Comparison of ENCODE assay signal across 10 cellular contexts in the genomic region with DNA sequence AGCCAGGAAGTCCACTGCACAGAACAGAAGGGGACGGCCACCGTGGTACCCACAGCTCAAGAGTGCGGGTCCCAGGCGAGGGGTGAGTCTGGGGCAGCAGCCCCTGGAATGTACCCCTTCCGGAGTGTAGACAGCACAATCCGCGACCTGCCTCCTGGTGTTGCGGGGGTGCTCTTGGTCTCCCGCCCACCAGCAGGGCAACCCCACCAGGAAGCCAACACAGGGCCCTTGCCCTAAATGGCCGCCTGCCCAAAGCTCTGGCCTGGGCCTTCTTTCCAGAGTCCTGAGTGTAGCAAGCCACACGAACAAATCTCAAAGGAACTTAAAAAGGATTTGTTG. TPM values are rescaled to one million over a fixed set of nuclear protein-coding genes. Genes with fewer than 3 reads are reported as not detected.
DNase-seq lines count a peak whose midpoint lies in the region; ATAC-seq and TF ChIP-seq lines count a peak whose summit lies in the region.
"Had no signal": no experiment of that assay in that cellular context is flagged by ENCODE, and none has a peak within 500 bp of the region (broad histone marks: within the 10 kb centered on the region; RNA-seq: fewer than 3 reads in every experiment).

No MANE protein-coding gene starts in this region.

- no peak overlapping the region for H4K8ac ChIP-seq in H9 (replicated peaks; ENCODE audit: insufficient read length, low read depth, low read length)

- no peak overlapping the region for H3K4me3 ChIP-seq in right cardiac atrium (ENCODE audit: low read length)

- no peak overlapping the region for H2BK15ac ChIP-seq in H9 (ENCODE audit: low read depth, low read length)

- no peak overlapping the region for H2BK120ac ChIP-seq in H9 (ENCODE audit: low read depth, low read length, poor library complexity, severe bottlenecking)

- WGBS in H9 (ENCODE audit: extremely low coverage, insufficient read length, low lambda C conversion rate), result no CpG with 5 or more reads among the region's 11 CpGs
- WGBS in right cardiac atrium, result 83% methylated on average over 11 of the region's 11 CpGs

- H3K4me1 Mint-ChIP-seq in H9, result peaks cover 10 to 14% of the 10 kb centered on the region in 2 experiments
- peaks cover 20% of the 10 kb centered on the region for H3K4me1 Mint-ChIP-seq in activated CD8-positive, alpha-beta T cell treated with anti-CD3 and anti-CD28 coated beads for 36 hours (ENCODE audit: low read depth)
- H3K4me1 Mint-ChIP-seq in stimulated activated memory B cell treated with anti-CD40 and anti-IgM and Interleukin-4, amounts not matched to agents 10 μg/mL and 1 μg/mL and 100 μg/mL, for 72 hours, result peaks cover 30% of the 10 kb centered on the region

- intact Hi-C loops in activated CD8-positive, alpha-beta T cell treated with anti-CD3 and anti-CD28 coated beads for 36 hours (cut with micrococcal nuclease), result no loop called here
- intact Hi-C loops in right cardiac atrium (cut with DNase I), result no loop called here

- no peak overlapping the region for H2BK5ac ChIP-seq in H9 (ENCODE audit: insufficient read length, low read length)

- no peaks in the 10 kb centered on the region for H4K20me1 ChIP-seq in H9 (ENCODE audit: control insufficient read depth, insufficient read depth, insufficient read length)

- no peak overlapping the region; the same call in 1 of the 2 replicates for H3K14ac ChIP-seq in H9 (ENCODE audit: insufficient read depth, low read length)

- peaks cover 6% of the 10 kb centered on the region; the same call in 1 of the 2 replicates for H3K79me2 ChIP-seq in H9 (ENCODE audit: insufficient read depth, low read length)

- H2BK12ac ChIP-seq in H9 (ENCODE audit: insufficient read length, low read depth, low read length), result no peak overlapping the region

- no peaks in the 10 kb centered on the region for H3K27me3 ChIP-seq in H9 (ENCODE audit: insufficient read depth, low read length)
- H3K27me3 ChIP-seq in right cardiac atrium (ENCODE audit: control insufficient read depth, insufficient read depth), result no peaks in the 10 kb centered on the region
- H3K27me3 ChIP-seq: adrenal gland, gastrocnemius medialis had no signal

- H2AK5ac ChIP-seq in H9 (ENCODE audit: insufficient read length, low read length), result no peak overlapping the region

- H3K23me2 ChIP-seq in H9 (ENCODE audit: insufficient read length, low read depth, low read length, poor library complexity, severe bottlenecking), result peaks cover 5% of the 10 kb centered on the region

- H3K27ac ChIP-seq in H9 (ENCODE audit: insufficient read length, low read depth, low read length) (no peak overlapping the region), right cardiac atrium (ENCODE audit: low read length) (no peak overlapping the region)

- no peak overlapping the region for H4K91ac ChIP-seq in H9 (ENCODE audit: insufficient read length, low read depth, low read length)

- no peak overlapping the region for H3K4me2 ChIP-seq in H9 (ENCODE audit: insufficient read depth, insufficient read length, low read length)

- H3K23ac ChIP-seq in H9 (ENCODE audit: insufficient read length, low read depth, low read length), result no peak overlapping the region

- DNase-seq in H9 (peak; percentile 29), right cardiac atrium (peak in 2 of 3 donors; percentile 50), cerebellum (ENCODE audit: low spot score) (no peak), DMS53 treated with DMSO at 0.1 percent for 48 hours (lab: John Stamatoyannopoulos, UW; ENCODE audit: unreplicated experiment) (no peak), GM03348 (ENCODE audit: low spot score) (no peak)
- DNase-seq in activated CD8-positive, alpha-beta T cell treated with anti-CD3 and anti-CD28 coated beads for 36 hours, result peak; percentile 20
- DNase-seq: NCI-H1048 had no signal

- no peaks in the 10 kb centered on the region for H3K4me1 ChIP-seq in H9 (ENCODE audit: insufficient read depth, low read length)
- no peaks in the 10 kb centered on the region for H3K4me1 ChIP-seq in right cardiac atrium (ENCODE audit: control insufficient read depth, insufficient read depth, low read length)

- no peak overlapping the region for H3K56ac ChIP-seq in H9 (ENCODE audit: insufficient read length, low read depth, low read length)

- peak overlapping the region; percentile 46 to 70; a peak in 4 of 5 replicates for H3K4me3 Mint-ChIP-seq in H9
- peak overlapping the region; percentile 65 for H3K4me3 Mint-ChIP-seq in activated CD8-positive, alpha-beta T cell treated with anti-CD3 and anti-CD28 coated beads for 36 hours
- peak overlapping the region; percentile 62 for H3K4me3 Mint-ChIP-seq in stimulated activated memory B cell treated with anti-CD40 and anti-IgM and Interleukin-4, amounts not matched to agents 10 μg/mL and 1 μg/mL and 100 μg/mL, for 72 hours

- no peak for TF ChIP-seq CTCF in H9 (conservative IDR thresholded peaks at IDR 0.05)
- TF ChIP-seq CTCF in activated CD8-positive, alpha-beta T cell treated with anti-CD3 and anti-CD28 coated beads for 36 hours (IDR thresholded peaks at IDR 0.05), result no peak

- peaks cover 0 to 7% (median 2%) of the 10 kb centered on the region in 3 experiments; a peak in 2 of 7 replicates for H3K36me3 Mint-ChIP-seq in H9 (ENCODE audit: insufficient read depth in 1 of 3, low read depth in 3 of 3)
- peaks cover 11% of the 10 kb centered on the region for H3K36me3 Mint-ChIP-seq in activated CD8-positive, alpha-beta T cell treated with anti-CD3 and anti-CD28 coated beads for 36 hours (ENCODE audit: low read depth)
- no peaks in the 10 kb centered on the region for H3K36me3 Mint-ChIP-seq in stimulated activated memory B cell treated with anti-CD40 and anti-IgM and Interleukin-4, amounts not matched to agents 10 μg/mL and 1 μg/mL and 100 μg/mL, for 72 hours

- H3K9me3 ChIP-seq in H9 (ENCODE audit: control insufficient read depth, low read depth, low read length) (no peaks in the 10 kb centered on the region), right cardiac atrium (ENCODE audit: control insufficient read depth, low read length) (no peaks in the 10 kb centered on the region)
- H3K9me3 ChIP-seq: adrenal gland, gastrocnemius medialis had no signal

- no peak overlapping the region for H3K9ac ChIP-seq in H9 (ENCODE audit: extremely low read depth, insufficient read length, low read length)

- no peak overlapping the region; a peak in 1 of 7 replicates for H3K27ac Mint-ChIP-seq in H9
- no peak overlapping the region for H3K27ac Mint-ChIP-seq in activated CD8-positive, alpha-beta T cell treated with anti-CD3 and anti-CD28 coated beads for 36 hours
- H3K27ac Mint-ChIP-seq in stimulated activated memory B cell treated with anti-CD40 and anti-IgM and Interleukin-4, amounts not matched to agents 10 μg/mL and 1 μg/mL and 100 μg/mL, for 72 hours, result peak overlapping the region; percentile 72

- POLR2A ChIA-PET in activated CD8-positive, alpha-beta T cell treated with anti-CD3 and anti-CD28 coated beads for 36 hours (lab: Charles Lee), result interaction anchor here (0.9 to 1.7 kb wide), 4 partner anchors 9 to 225 kb away, joined by 3 to 5 read pairs (median 3); no protein-coding TSS in a partner anchor

- H3K79me1 ChIP-seq in H9 (ENCODE audit: insufficient read depth, low read depth, low read length, poor library complexity, severe bottlenecking), result no peaks in the 10 kb centered on the region

- peaks cover 3 to 6% of the 10 kb centered on the region in 2 experiments; a peak in 3 of 5 replicates for H3K9me3 Mint-ChIP-seq in H9
- no peaks in the 10 kb centered on the region for H3K9me3 Mint-ChIP-seq in activated CD8-positive, alpha-beta T cell treated with anti-CD3 and anti-CD28 coated beads for 36 hours
- H3K9me3 Mint-ChIP-seq in stimulated activated memory B cell treated with anti-CD40 and anti-IgM and Interleukin-4, amounts not matched to agents 10 μg/mL and 1 μg/mL and 100 μg/mL, for 72 hours, result no peaks in the 10 kb centered on the region

- peak; percentile 2 for ATAC-seq in activated CD8-positive, alpha-beta T cell treated with anti-CD3 and anti-CD28 coated beads for 36 hours
- ATAC-seq in right cardiac atrium, result peak in 1 of 2 donors; percentile 1
- ATAC-seq in stimulated activated memory B cell treated with anti-CD40 and anti-IgM and Interleukin-4, amounts not matched to agents 10 μg/mL and 1 μg/mL and 100 μg/mL, for 72 hours, result no peak

- H3K18ac ChIP-seq in H9 (ENCODE audit: insufficient read length, low read depth, low read length), result no peak overlapping the region

- H3T11ph ChIP-seq in H9 (ENCODE audit: low read length), result no peak overlapping the region

- H3K4ac ChIP-seq in H9 (ENCODE audit: low read depth, low read length), result no peak overlapping the region

- H4K5ac ChIP-seq in H9 (ENCODE audit: insufficient read length, low read depth, low read length), result no peak overlapping the region

- no peak overlapping the region for H2BK20ac ChIP-seq in H9 (ENCODE audit: low read depth, low read length, poor library complexity, severe bottlenecking)

- H3K27me3 Mint-ChIP-seq in H9 (ENCODE audit: low read depth), result peaks cover 13% of the 10 kb centered on the region
- H3K27me3 Mint-ChIP-seq in activated CD8-positive, alpha-beta T cell treated with anti-CD3 and anti-CD28 coated beads for 36 hours, result no peaks in the 10 kb centered on the region
- H3K27me3 Mint-ChIP-seq in stimulated activated memory B cell treated with anti-CD40 and anti-IgM and Interleukin-4, amounts not matched to agents 10 μg/mL and 1 μg/mL and 100 μg/mL, for 72 hours, result no peaks in the 10 kb centered on the region

- no peak overlapping the region for H2AFZ ChIP-seq in H9 (ENCODE audit: low read length)

- CTCF ChIA-PET in activated CD8-positive, alpha-beta T cell treated with anti-CD3 and anti-CD28 coated beads for 36 hours (lab: Charles Lee), result interaction anchor here (1.2 kb wide), 1 partner anchor 22 kb away, joined by 3 read pairs; no protein-coding TSS in a partner anchor

RNA-seq across cellular contexts. Expression of gene SLC19A1, which starts 1.1 kb away (rescaled TPM):
- total RNA-seq in H9 (2021) (31.4 and 32.4 TPM in 2 replicates), right cardiac atrium (1 to 10 TPM; 2.3 to 5.0 (median 3.8) TPM), cerebellum (26.4 TPM)
- 10 to 100 TPM; 40.1 to 46.1 TPM for total RNA-seq in activated CD8-positive, alpha-beta T cell treated with anti-CD3 and anti-CD28 coated beads for 36 hours
- 3.9 TPM for polyA plus RNA-seq in right cardiac atrium

Comparison
In these comparisons a context has a peak if more than half of its experiments do, and no peak if none do; other contexts are left out.
1. DNase-seq: peak in H9 (single experiment), activated CD8-positive, alpha-beta T cell treated with anti-CD3 and anti-CD28 coated beads for 36 hours (single experiment) and right cardiac atrium (2 of 3); none in cerebellum (single experiment), DMS53 treated with DMSO at 0.1 percent for 48 hours (single experiment) and GM03348 (single experiment).
2. Peak in every context shown above with its lines, with median percentiles within 50 percentile points of each other: H3K4me3 Mint-ChIP-seq.